ENCODE assay signal across 2 cellular contexts in the genomic region with DNA sequence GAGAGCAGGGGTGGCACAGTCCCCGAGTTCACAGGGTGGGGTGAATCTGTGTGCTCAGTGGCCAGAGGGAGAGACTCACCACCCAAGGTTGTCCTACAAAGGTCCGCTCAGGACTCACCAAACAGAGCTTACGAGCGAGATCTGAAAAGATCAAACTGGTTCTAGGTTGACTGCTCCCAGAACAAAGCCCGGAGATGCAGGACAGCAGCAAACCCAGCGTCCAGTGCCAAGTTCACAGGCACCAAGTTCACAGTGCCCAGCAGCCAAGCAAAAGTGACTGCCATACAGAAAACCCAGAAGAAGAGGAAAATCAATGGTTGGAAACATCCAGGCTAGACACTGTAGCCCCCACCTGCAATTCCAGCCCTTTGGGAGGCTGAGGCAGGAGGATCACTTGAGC.
TF ChIP-seq lines count a peak whose summit lies in the region.

No MANE protein-coding gene starts in this region.

TF ChIP-seq in liver, 16 proteins besides CTCF, POLR2A, EP300 and RAD21:
- TF ChIP-seq, protein P1, sequence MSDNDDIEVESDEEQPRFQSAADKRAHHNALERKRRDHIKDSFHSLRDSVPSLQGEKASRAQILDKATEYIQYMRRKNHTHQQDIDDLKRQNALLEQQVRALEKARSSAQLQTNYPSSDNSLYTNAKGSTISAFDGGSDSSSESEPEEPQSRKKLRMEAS (IDR thresholded peaks at IDR 0.05) = no peak
- TF ChIP-seq YY1 (IDR thresholded peaks at IDR 0.05) = no peak
- TF ChIP-seq RXRA (IDR thresholded peaks at IDR 0.05) = peak; percentile 20 to 25
- TF ChIP-seq FOXA1 (IDR thresholded peaks at IDR 0.05) = no peak
- no peak for TF ChIP-seq HNF4G (IDR thresholded peaks at IDR 0.05)
- TF ChIP-seq HNF4A (conservative IDR thresholded peaks at IDR 0.05) = peak in 1 of 2 donors; percentile 22
- TF ChIP-seq NR2F2 (IDR thresholded peaks at IDR 0.05) = no peak

TF ChIP-seq in HepG2, 621 proteins besides CTCF, POLR2A, EP300 and RAD21:
- TF ChIP-seq RBAK (CRISPR knock-in tag; IDR thresholded peaks at IDR 0.05) (no peak), KMT2B (CRISPR knock-in tag; IDR thresholded peaks at IDR 0.05) (no peak)
TF ChIP-seq in HepG2: peak in this region for 0.
